8 cellular contexts compared by ENCODE assay signal in the genomic region with DNA sequence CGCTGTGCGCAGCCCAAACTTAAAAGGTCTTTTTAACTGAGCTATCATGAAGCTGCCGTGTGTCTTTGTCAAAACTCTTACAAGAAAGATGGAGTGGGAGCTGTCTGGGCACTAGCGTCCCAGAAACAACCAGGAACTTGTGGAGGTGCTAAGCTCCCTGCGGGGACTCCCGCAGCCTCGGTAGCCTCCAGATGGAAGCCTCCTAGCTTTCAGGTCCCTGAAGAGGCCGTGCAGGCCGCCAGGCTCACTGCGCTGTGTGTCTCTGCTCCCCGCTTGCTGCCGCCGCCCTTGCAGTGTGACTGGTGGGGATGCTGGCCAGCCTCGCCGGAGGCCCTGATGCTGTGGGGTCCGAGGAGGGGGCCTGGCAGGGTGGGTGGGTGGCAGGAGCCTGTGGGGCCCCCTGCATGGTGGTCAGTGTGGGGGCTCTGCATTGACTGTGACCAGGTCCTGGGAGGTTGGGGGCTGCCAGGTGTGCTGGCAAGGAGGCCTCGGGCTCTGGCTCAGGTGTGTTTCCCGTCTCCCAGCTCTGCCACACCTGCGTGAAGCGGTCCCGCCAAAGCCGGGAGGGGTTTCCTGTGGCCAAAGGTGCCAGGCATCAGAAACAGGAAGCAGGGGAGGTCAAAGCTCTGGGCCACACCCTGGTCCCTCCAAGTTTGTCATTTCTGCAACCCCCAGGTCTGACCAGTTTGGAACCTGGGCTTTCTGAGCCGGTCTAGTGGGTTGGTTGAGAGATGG. TPM values are rescaled to one million over a fixed set of nuclear protein-coding genes. Genes with fewer than 3 reads are reported as not detected.
A peak's percentile ranks its signal among the peaks of the same experiment; 100 is the strongest.
DNase-seq lines count a peak whose midpoint lies in the region; ATAC-seq and TF ChIP-seq lines count a peak whose summit lies in the region.

No MANE protein-coding gene starts in this region.

- H3K4me1 ChIP-seq in GM23338 (ENCODE audit: insufficient read depth) (peaks cover 17% of the 10 kb centered on the region), parathyroid adenoma (peaks cover 3% of the 10 kb centered on the region)

- H3K9me3 ChIP-seq in T-helper 17 cell (ENCODE audit: control insufficient read depth, low read length, poor library complexity, severe bottlenecking) (no peaks in the 10 kb centered on the region), parathyroid adenoma (ENCODE audit: control insufficient read depth, low read length) (no peaks in the 10 kb centered on the region)

- H3F3A ChIP-seq in GM23338 (replicated peaks; ENCODE audit: low read depth), result 0 out of 2 replicates have a peak, but pooled peaks cover 2% of the 10 kb centered on the region

- no peak for ATAC-seq in GM23338
- ATAC-seq in T-helper 17 cell, result no peak
- no peak for ATAC-seq in GM19463 (IDR thresholded peaks at IDR 0.05; ENCODE audit: unreplicated experiment)

- H3K27ac ChIP-seq in GM23338 (ENCODE audit: low read depth) (no peak overlapping the region), parathyroid adenoma (no peak overlapping the region)

- no peaks in the 10 kb centered on the region for H3K9me2 ChIP-seq in GM23338 (ENCODE audit: insufficient read depth)

- H3K27me3 ChIP-seq in GM23338 (ENCODE audit: insufficient read depth) (0 out of 2 replicates have a peak, but pooled peaks cover 10% of the 10 kb centered on the region), parathyroid adenoma (ENCODE audit: control insufficient read depth, insufficient read depth, low read length) (no peaks in the 10 kb centered on the region)

- H4K20me1 ChIP-seq in GM23338 (replicated peaks; ENCODE audit: insufficient read depth), result peaks cover 16% of the 10 kb centered on the region; the same call in 1 of the 2 replicates

- H3K4me2 ChIP-seq in GM23338 (peak overlapping the region; percentile 89), parathyroid adenoma (ENCODE audit: low read length) (peak overlapping the region; percentile 72)

- H3K79me2 ChIP-seq in GM23338 (replicated peaks; ENCODE audit: insufficient read depth), result peaks cover 38% of the 10 kb centered on the region
- no peaks in the 10 kb centered on the region for H3K79me2 ChIP-seq in parathyroid adenoma

- H3K4me1 Mint-ChIP-seq in GM23338 (peaks cover 20% of the 10 kb centered on the region), T-helper 17 cell (peaks cover 27% of the 10 kb centered on the region)

- TF ChIP-seq CTCF in GM23338 (conservative IDR thresholded peaks at IDR 0.05; ENCODE audit: low read depth in 2 of 2), result no peak
- TF ChIP-seq CTCF in fibroblast of pulmonary artery (IDR thresholded peaks at IDR 0.05; ENCODE audit: low read length, missing control alignments), result no peak
- no peak for TF ChIP-seq CTCF in parathyroid adenoma (IDR thresholded peaks at IDR 0.05)

- DNase-seq in GM23338 (ENCODE audit: low spot score) (peak; percentile 44), T-helper 17 cell (peak in 1 of 3 donors; percentile 10), fibroblast of pulmonary artery (ENCODE audit: low read depth) (peak; percentile 37), SW480 (ENCODE audit: low spot score) (no peak)
- no peak for DNase-seq in stimulated activated CD4-positive, alpha-beta T cell treated with anti-CD3 and anti-CD28 coated beads, Interleukin-12 subunit alpha, Interleukin-12 subunit beta, amount 100 ng/mL, for 4 hours
- DNase-seq in activated CD8-positive, alpha-beta memory T cell treated with anti-CD3 and anti-CD28 coated beads, Interleukin-2, amount 50 U/mL, for 48 hours, result no peak

- H3K4me3 ChIP-seq in GM23338, result peak overlapping the region; percentile 73
- peak overlapping the region; percentile 69 for H3K4me3 ChIP-seq in fibroblast of pulmonary artery (replicated peaks; ENCODE audit: low read depth, low read length)
- H3K4me3 ChIP-seq in parathyroid adenoma (ENCODE audit: low read depth, low read length), result peak overlapping the region; percentile 59

- no peak overlapping the region for H2AFZ ChIP-seq in GM23338
- no peak overlapping the region for H2AFZ ChIP-seq in parathyroid adenoma

- no peaks in the 10 kb centered on the region for H3K36me3 ChIP-seq in GM23338 (ENCODE audit: insufficient read depth)
- H3K36me3 ChIP-seq in parathyroid adenoma (ENCODE audit: control insufficient read depth, insufficient read depth, low read length), result no peaks in the 10 kb centered on the region

- no peak overlapping the region for H3K27ac Mint-ChIP-seq in GM23338
- H3K27ac Mint-ChIP-seq in T-helper 17 cell, result peak overlapping the region; percentile 99

- H3K9me3 Mint-ChIP-seq in GM23338, result no peaks in the 10 kb centered on the region

- H3K36me3 Mint-ChIP-seq in GM23338 (ENCODE audit: low read depth), result peaks cover 4% of the 10 kb centered on the region; the same call in 1 of the 3 replicates
- peaks cover 3% of the 10 kb centered on the region for H3K36me3 Mint-ChIP-seq in T-helper 17 cell (ENCODE audit: low read depth)

- no peak overlapping the region for H3K9ac ChIP-seq in parathyroid adenoma

- H3K27me3 Mint-ChIP-seq in GM23338 (ENCODE audit: insufficient read depth, low read depth, poor library complexity) (peaks cover 21% of the 10 kb centered on the region), T-helper 17 cell (no peaks in the 10 kb centered on the region)

- H3K4me3 Mint-ChIP-seq in GM23338 (peak overlapping the region; percentile 92), T-helper 17 cell (peak overlapping the region; percentile 94)

TF ChIP-seq in GM23338, 12 proteins besides CTCF, POLR2A, EP300 and RAD21:
- TF ChIP-seq NANOG (IDR thresholded peaks at IDR 0.05; ENCODE audit: borderline replicate concordance) (no peak), ZNF331 (CRISPR knock-in tag; IDR thresholded peaks at IDR 0.05; ENCODE audit: low read depth) (no peak), EZH2phosphoT487 (IDR thresholded peaks at IDR 0.05; ENCODE audit: unreplicated experiment) (no peak), ZNF114 (CRISPR knock-in tag; IDR thresholded peaks at IDR 0.05) (no peak), REST (IDR thresholded peaks at IDR 0.05; ENCODE audit: unreplicated experiment) (no peak), STAT1 (IDR thresholded peaks at IDR 0.05; ENCODE audit: unreplicated experiment) (no peak), CREB1 (CRISPR knock-in tag; IDR thresholded peaks at IDR 0.05; ENCODE audit: low read depth) (no peak)

RNA-seq across cellular contexts. Expression of gene TRABD, which starts 1.2 kb away (rescaled TPM):
- total RNA-seq in GM23338 (2014; rRNA removed; shearing (Covaris generic)), result 58.6 and 66.1 TPM in 2 replicates
- 40.8 and 44.1 TPM in 2 replicates for polyA plus RNA-seq in GM23338 (2016; fragmentation: Nextera tagmentation; extraction: Ambion mirVana)
- total RNA-seq in T-helper 17 cell, result 100 to 1,000 TPM; 141 to 158 TPM

RNA-seq across cellular contexts. Expression of gene SELENOO, which starts 13.9 kb away (rescaled TPM):
- 16.9 and 21.3 TPM in 2 replicates for total RNA-seq in GM23338 (2014; rRNA removed; shearing (Covaris generic))
- polyA plus RNA-seq in GM23338 (2016; fragmentation: Nextera tagmentation; extraction: Ambion mirVana), result 6.8 and 8.6 TPM in 2 replicates
- total RNA-seq in T-helper 17 cell, result 10 to 100 TPM; 27.4 to 29.5 TPM

RNA-seq across cellular contexts. Expression of gene PANX2, which starts 16.4 kb away (rescaled TPM):
- 5.1 and 5.9 TPM in 2 replicates for total RNA-seq in GM23338 (2014; rRNA removed; shearing (Covaris generic))
- polyA plus RNA-seq in GM23338 (2016; fragmentation: Nextera tagmentation; extraction: Ambion mirVana), result 2.6 and 2.8 TPM in 2 replicates
- total RNA-seq in T-helper 17 cell, result under 1 TPM in 1 of 2 donors, not detected in 1; 0.29 TPM

RNA-seq across cellular contexts. Expression of gene TUBGCP6, which starts 57.9 kb away (rescaled TPM):
- total RNA-seq in GM23338 (2014; rRNA removed; shearing (Covaris generic)), result 32.7 and 47.1 TPM in 2 replicates
- 18.6 TPM in 2 replicates for polyA plus RNA-seq in GM23338 (2016; fragmentation: Nextera tagmentation; extraction: Ambion mirVana)
- total RNA-seq in T-helper 17 cell, result 100 to 1,000 TPM; 110 to 122 TPM

Comparison
In these comparisons a context has a peak if more than half of its experiments do, and no peak if none do; other contexts are left out.
1. DNase-seq: peak in GM23338 (single experiment) and fibroblast of pulmonary artery (single experiment); none in stimulated activated CD4-positive, alpha-beta T cell treated with anti-CD3 and anti-CD28 coated beads, Interleukin-12 subunit alpha, Interleukin-12 subunit beta, amount 100 ng/mL, for 4 hours (single experiment), activated CD8-positive, alpha-beta memory T cell treated with anti-CD3 and anti-CD28 coated beads, Interleukin-2, amount 50 U/mL, for 48 hours (single experiment) and SW480 (single experiment).
2. Peak in every context shown above with its lines, with median percentiles within 50 percentile points of each other: H3K4me3 ChIP-seq.